In genomic region chr6:146974346-146974745, GRCh38 we compare ENCODE assay signal across 17 cellular contexts.
A peak's percentile ranks its signal among the peaks of the same experiment; 100 is the strongest.
DNase-seq lines count a peak whose midpoint lies in the region; TF ChIP-seq lines count a peak whose summit lies in the region.
"Had no signal": no experiment of that assay in that cellular context is flagged by ENCODE, and none has a peak within 500 bp of the region (broad histone marks: within the 10 kb centered on the region; RNA-seq: fewer than 3 reads in every experiment).

No MANE protein-coding gene starts in this region.

- H3K4me3 ChIP-seq in fibroblast of the aortic adventitia (ENCODE audit: low read depth, low read length): no peak overlapping the region
- H3K4me3 ChIP-seq: BLaER1, GM23248, HAP-1 had no signal

- peaks cover 2% of the 10 kb centered on the region for H3K27me3 Mint-ChIP-seq in activated CD4-positive, alpha-beta T cell treated with anti-CD3 and anti-CD28 coated beads, Interleukin-2, amount 10 ng/mL, durations not matched to agents 7 days and 5 days
- H3K27me3 Mint-ChIP-seq: CD4-positive, alpha-beta memory T cell had no signal

- DNase-seq in NCI-H446 treated with DMSO at 0.1 percent for 48 hours (lab: John Stamatoyannopoulos, UW) (peak; percentile 24), SK-N-DZ (ENCODE audit: low spot score) (peak; percentile 11), fibroblast of the aortic adventitia (ENCODE audit: low read depth) (peak; percentile 23), GM10266 (ENCODE audit: extremely low spot score) (no peak), COLO668 (lab: John Stamatoyannopoulos, UW; ENCODE audit: unreplicated experiment) (no peak), DMS79 (lab: John Stamatoyannopoulos, UW) (no peak)
- no peak for DNase-seq in activated CD4-positive, alpha-beta T cell treated with anti-CD3 and anti-CD28 coated beads, Interleukin-2, amount 10 ng/mL, durations not matched to agents 7 days and 5 days
- DNase-seq: AML-193; Calu3; CD4-positive, alpha-beta memory T cell; DND-41; EL; GM23248 had no signal

- no peaks in the 10 kb centered on the region for H3K36me3 Mint-ChIP-seq in activated CD4-positive, alpha-beta T cell treated with anti-CD3 and anti-CD28 coated beads, Interleukin-2, amount 10 ng/mL, durations not matched to agents 7 days and 5 days (ENCODE audit: low read depth)
- H3K36me3 Mint-ChIP-seq: CD14-positive monocyte; CD4-positive, alpha-beta memory T cell had no signal

- POLR2A ChIA-PET in activated CD4-positive, alpha-beta T cell treated with anti-CD3 and anti-CD28 coated beads, Interleukin-2, amount 10 ng/mL, durations not matched to agents 7 days and 5 days (lab: Charles Lee): no interaction called here

- H3K27ac Mint-ChIP-seq in activated CD4-positive, alpha-beta T cell treated with anti-CD3 and anti-CD28 coated beads, Interleukin-2, amount 10 ng/mL, durations not matched to agents 7 days and 5 days: no peak overlapping the region
- H3K27ac Mint-ChIP-seq: CD14-positive monocyte; CD4-positive, alpha-beta memory T cell; IgD-negative memory B cell had no signal

- no peak for TF ChIP-seq CTCF in fibroblast of the aortic adventitia (IDR thresholded peaks at IDR 0.05; ENCODE audit: insufficient read depth, low read length)
- TF ChIP-seq CTCF in GM10266 (IDR thresholded peaks at IDR 0.05; ENCODE audit: control insufficient read depth, insufficient read depth, low read depth, missing control alignments): no peak

- H3K9me3 Mint-ChIP-seq in activated CD4-positive, alpha-beta T cell treated with anti-CD3 and anti-CD28 coated beads, Interleukin-2, amount 10 ng/mL, durations not matched to agents 7 days and 5 days: no peaks in the 10 kb centered on the region
- H3K9me3 Mint-ChIP-seq: CD14-positive monocyte; CD4-positive, alpha-beta memory T cell; IgD-negative memory B cell had no signal

- no peak overlapping the region for H3K4me3 Mint-ChIP-seq in activated CD4-positive, alpha-beta T cell treated with anti-CD3 and anti-CD28 coated beads, Interleukin-2, amount 10 ng/mL, durations not matched to agents 7 days and 5 days
- H3K4me3 Mint-ChIP-seq: CD14-positive monocyte; CD4-positive, alpha-beta memory T cell; IgD-negative memory B cell had no signal

- no peaks in the 10 kb centered on the region for H3K4me1 Mint-ChIP-seq in activated CD4-positive, alpha-beta T cell treated with anti-CD3 and anti-CD28 coated beads, Interleukin-2, amount 10 ng/mL, durations not matched to agents 7 days and 5 days
- H3K4me1 Mint-ChIP-seq: CD14-positive monocyte; CD4-positive, alpha-beta memory T cell; IgD-negative memory B cell had no signal

- CTCF ChIA-PET in activated CD4-positive, alpha-beta T cell treated with anti-CD3 and anti-CD28 coated beads, Interleukin-2, amount 10 ng/mL, durations not matched to agents 7 days and 5 days (lab: Charles Lee): no interaction called here

Comparison
In these comparisons a context has a peak if more than half of its experiments do, and no peak if none do; other contexts are left out.
1. DNase-seq: peak in NCI-H446 treated with DMSO at 0.1 percent for 48 hours (single experiment), SK-N-DZ (single experiment) and fibroblast of the aortic adventitia (single experiment); none in GM10266 (single experiment), COLO668 (single experiment), activated CD4-positive, alpha-beta T cell treated with anti-CD3 and anti-CD28 coated beads, Interleukin-2, amount 10 ng/mL, durations not matched to agents 7 days and 5 days (single experiment) and DMS79 (single experiment).